ENCODE assay signal across 1 cellular context in the genomic region with DNA sequence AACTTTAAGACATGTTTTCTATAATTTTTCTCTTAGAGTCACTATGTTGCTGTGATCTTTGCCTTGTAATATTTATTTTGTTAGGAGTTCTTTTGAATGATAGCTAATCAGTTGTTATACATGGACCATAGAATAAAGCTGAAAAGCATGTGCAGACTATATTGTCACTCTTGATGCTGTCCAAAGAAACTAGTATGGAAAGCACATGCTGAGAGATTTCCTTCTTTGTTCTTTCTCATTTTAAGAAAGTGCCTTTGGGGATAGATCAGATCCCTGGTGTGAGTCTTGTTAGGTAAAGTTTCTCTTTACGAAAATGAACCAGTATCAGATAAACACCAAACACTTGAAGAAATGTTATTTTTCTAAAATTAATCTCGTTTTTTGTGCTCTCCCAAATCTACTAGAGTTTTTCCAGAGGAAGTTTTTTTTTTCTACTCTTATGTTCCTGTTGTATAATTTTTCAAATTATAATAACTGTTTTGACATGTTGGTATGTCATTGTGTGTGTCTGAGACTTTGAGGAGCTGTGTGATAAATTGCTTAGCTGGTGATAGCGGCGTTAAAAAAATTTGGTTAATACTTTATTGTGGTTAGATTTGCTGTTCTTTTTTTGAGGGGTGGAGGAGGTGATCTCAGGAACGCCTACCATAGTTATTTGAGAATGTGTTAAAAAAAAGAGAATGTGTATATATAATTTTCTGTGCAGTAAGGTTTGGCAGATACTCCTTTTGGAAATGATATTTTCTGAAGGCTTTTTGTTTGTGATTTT.
TF ChIP-seq lines count a peak whose summit lies in the region.

No MANE protein-coding gene starts in this region.

TF ChIP-seq in K562, 482 proteins besides CTCF, POLR2A, EP300 and RAD21 (continued from another document):
- TF ChIP-seq, protein P1, sequence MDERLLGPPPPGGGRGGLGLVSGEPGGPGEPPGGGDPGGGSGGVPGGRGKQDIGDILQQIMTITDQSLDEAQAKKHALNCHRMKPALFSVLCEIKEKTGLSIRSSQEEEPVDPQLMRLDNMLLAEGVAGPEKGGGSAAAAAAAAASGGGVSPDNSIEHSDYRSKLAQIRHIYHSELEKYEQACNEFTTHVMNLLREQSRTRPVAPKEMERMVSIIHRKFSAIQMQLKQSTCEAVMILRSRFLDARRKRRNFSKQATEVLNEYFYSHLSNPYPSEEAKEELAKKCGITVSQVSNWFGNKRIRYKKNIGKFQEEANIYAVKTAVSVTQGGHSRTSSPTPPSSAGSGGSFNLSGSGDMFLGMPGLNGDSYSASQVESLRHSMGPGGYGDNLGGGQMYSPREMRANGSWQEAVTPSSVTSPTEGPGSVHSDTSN (CRISPR knock-in tag; IDR thresholded peaks at IDR 0.05; ENCODE audit: low read depth): no peak
- TF ChIP-seq, protein P1 (tag; conservative IDR thresholded peaks at IDR 0.05; ENCODE audit: low read depth): peak; percentile 68
